2 cellular contexts compared by ENCODE assay signal in genomic region chr16:84607694-84608093, GRCh38.
TF ChIP-seq lines count a peak whose summit lies in the region.

No MANE protein-coding gene starts in this region.

TF ChIP-seq in K562, 482 proteins besides CTCF, POLR2A, EP300 and RAD21 (continues in another document):
- peak in 1 of 2 experiments; percentile 91; a peak in 3 of 4 replicates for TF ChIP-seq SRF (CRISPR knock-in tag; IDR thresholded peaks at IDR 0.05)
- TF ChIP-seq PHF21A (IDR thresholded peaks at IDR 0.05; ENCODE audit: borderline replicate concordance, low read depth), result no peak
- no peak for TF ChIP-seq TEAD2 (tag; IDR thresholded peaks at IDR 0.05)
- peak in 1 of 2 experiments; percentile 63; a peak in 1 of 4 replicates for TF ChIP-seq ZNF639 (CRISPR knock-in tag; conservative IDR thresholded peaks at IDR 0.05 in 1 of 2, IDR thresholded peaks at IDR 0.05 in 1 of 2)
- no peak for TF ChIP-seq FOXA1 (IDR thresholded peaks at IDR 0.05; ENCODE audit: borderline replicate concordance)
- 0 out of 2 replicates have a peak, but pooled peaks have one; percentile 29 for TF ChIP-seq MAX (CRISPR knock-in tag; IDR thresholded peaks at IDR 0.05)
- peak; percentile 31; the same call in 1 of the 2 replicates for TF ChIP-seq JUND (IDR thresholded peaks at IDR 0.05; ENCODE audit: borderline replicate concordance, low read depth, low read length)
- TF ChIP-seq JUND (tag; IDR thresholded peaks at IDR 0.05; ENCODE audit: borderline replicate concordance, low read depth, low read length), result peak; percentile 18; the same call in 1 of the 3 replicates
- peak; percentile 18; the same call in 1 of the 2 replicates for TF ChIP-seq SOX6 (IDR thresholded peaks at IDR 0.05)
- TF ChIP-seq LARP7 (IDR thresholded peaks at IDR 0.05), result no peak
- peak; percentile 79; the same call in 1 of the 2 replicates for TF ChIP-seq CBX1 (IDR thresholded peaks at IDR 0.05; ENCODE audit: low read depth)
- TF ChIP-seq CHD7 (IDR thresholded peaks at IDR 0.05; ENCODE audit: low read depth, low read length), result no peak

TF ChIP-seq in WTC11, 78 proteins besides CTCF, POLR2A, EP300 and RAD21:
- TF ChIP-seq ESRRA (CRISPR knock-in tag; IDR thresholded peaks at IDR 0.05; ENCODE audit: borderline replicate concordance) (no peak), NR2C2 (CRISPR knock-in tag; IDR thresholded peaks at IDR 0.05) (no peak), ZNF121 (CRISPR knock-in tag; IDR thresholded peaks at IDR 0.05) (no peak), ARID4B (CRISPR knock-in tag; IDR thresholded peaks at IDR 0.05; ENCODE audit: borderline replicate concordance) (no peak), ELF4 (CRISPR knock-in tag; IDR thresholded peaks at IDR 0.05; ENCODE audit: low read depth) (no peak), ZNF317 (CRISPR knock-in tag; IDR thresholded peaks at IDR 0.05; ENCODE audit: borderline replicate concordance, low read depth) (no peak), FOXJ3 (CRISPR knock-in tag; IDR thresholded peaks at IDR 0.05; ENCODE audit: borderline replicate concordance) (no peak), MYBL2 (CRISPR knock-in tag; IDR thresholded peaks at IDR 0.05) (no peak), KAT7 (CRISPR knock-in tag; IDR thresholded peaks at IDR 0.05; ENCODE audit: borderline replicate concordance) (no peak)
